15 cellular contexts compared by ENCODE assay signal in genomic region chr2:55162284-55163006, GRCh38.
DNase-seq lines count a peak whose midpoint lies in the region; ATAC-seq and TF ChIP-seq lines count a peak whose summit lies in the region.
"Had no signal": no experiment of that assay in that cellular context is flagged by ENCODE, and none has a peak within 500 bp of the region (broad histone marks: within the 10 kb centered on the region; RNA-seq: fewer than 3 reads in every experiment).

No MANE protein-coding gene starts in this region.

- H3K4me3 ChIP-seq in SK-N-SH (ENCODE audit: low read depth in 2 of 2, low read length in 1 of 2), result no peak overlapping the region
- no peak overlapping the region for H3K4me3 ChIP-seq in gastroesophageal sphincter
- H3K4me3 ChIP-seq in vagina, result no peak overlapping the region
- H3K4me3 ChIP-seq: SK-N-MC had no signal

- H2AFZ ChIP-seq in SK-N-SH (ENCODE audit: low read depth), result peak overlapping the region; percentile 78; the same call in 1 of the 2 replicates

- intact Hi-C loops in vagina (cut with DNase I), result loop anchor here (10.0 kb wide), 2 partner anchors 118 to 148 kb away; no protein-coding TSS in a partner anchor

- H3K4me2 ChIP-seq in SK-N-SH, result peak overlapping the region; percentile 52

- peaks cover 29 to 43% of the 10 kb centered on the region in 2 experiments for H3K4me1 ChIP-seq in SK-N-SH (ENCODE audit: control insufficient read depth in 1 of 2, insufficient read depth in 2 of 2, low read depth in 1 of 2, low read length in 1 of 2)
- peaks cover 8 to 90% (median 31%) of the 10 kb centered on the region in 3 donors for H3K4me1 ChIP-seq in gastroesophageal sphincter
- peaks cover 43% of the 10 kb centered on the region for H3K4me1 ChIP-seq in vagina

- no peaks in the 10 kb centered on the region for H3K9me2 ChIP-seq in SK-N-SH

- TF ChIP-seq RAD21 in SK-N-SH (IDR thresholded peaks at IDR 0.05; ENCODE audit: low read length), result no peak

- H3K9ac ChIP-seq in SK-N-SH, result peak overlapping the region; percentile 1; the same call in 1 of the 2 replicates

- ATAC-seq in SK-N-SH treated with all-trans-retinoic acid at 6 μM for 48 hours, result no peak
- ATAC-seq in gastroesophageal sphincter, result no peak
- ATAC-seq: activated T-helper 17 cell treated with anti-CD3 and anti-CD28 coated beads, Interleukin-2, amount 50 U/mL, for 72 hours; natural killer cell treated with Interleukin-12 subunit alpha and Interleukin-12 subunit beta and Interleukin-15 and Interleukin-18, amount 100 ng/mL, for 72 hours; stimulated activated naive B cell treated with anti-CD40 and anti-IgM and Interleukin-4, amounts not matched to agents 10 μg/mL and 1 μg/mL and 100 μg/mL, for 72 hours had no signal

- no peaks in the 10 kb centered on the region for H3K27me3 Mint-ChIP-seq in osteocyte (ENCODE audit: unreplicated experiment)
- H3K27me3 Mint-ChIP-seq: activated T-helper 17 cell treated with anti-CD3 and anti-CD28 coated beads, Interleukin-2, amount 50 U/mL, for 72 hours; CD4-positive, alpha-beta memory T cell; stimulated activated naive B cell treated with anti-CD40 and anti-IgM and Interleukin-4, amounts not matched to agents 10 μg/mL and 1 μg/mL and 100 μg/mL, for 72 hours had no signal

- H3K9me3 Mint-ChIP-seq in osteocyte (ENCODE audit: unreplicated experiment), result no peaks in the 10 kb centered on the region
- H3K9me3 Mint-ChIP-seq: activated T-helper 17 cell treated with anti-CD3 and anti-CD28 coated beads, Interleukin-2, amount 50 U/mL, for 72 hours; CD4-positive, alpha-beta memory T cell; natural killer cell treated with Interleukin-12 subunit alpha and Interleukin-12 subunit beta and Interleukin-15 and Interleukin-18, amount 100 ng/mL, for 72 hours; stimulated activated naive B cell treated with anti-CD40 and anti-IgM and Interleukin-4, amounts not matched to agents 10 μg/mL and 1 μg/mL and 100 μg/mL, for 72 hours had no signal

- H3F3A ChIP-seq in SK-N-SH (replicated peaks; ENCODE audit: insufficient read depth), result peaks cover 17% of the 10 kb centered on the region

- H4K20me1 ChIP-seq in SK-N-SH (ENCODE audit: insufficient read depth), result no peaks in the 10 kb centered on the region

- peak overlapping the region; percentile 79 to 94 for H3K27ac ChIP-seq in SK-N-SH (ENCODE audit: low read depth in 2 of 2, low read length in 1 of 2)
- H3K27ac ChIP-seq in gastroesophageal sphincter, result peak overlapping the region in 3 of 4 donors; percentile 61 to 69 (median 61)
- peak overlapping the region; percentile 59 for H3K27ac ChIP-seq in vagina
- H3K27ac ChIP-seq: SK-N-MC had no signal

- WGBS in SK-N-SH (ENCODE audit: low lambda C conversion rate), result 68% methylated on average over 11 of the region's 11 CpGs
- 72 to 90% methylated on average over 6 to 10 of the region's 11 CpGs for WGBS in gastroesophageal sphincter (ENCODE audit: low coverage in 1 of 2), 2 donors

- DNase-seq in SK-N-SH, result peak; percentile 57
- DNase-seq in osteocyte (ENCODE audit: extremely low spot score, unreplicated experiment), result peak; percentile 67
- no peak for DNase-seq in vagina (ENCODE audit: extremely low spot score in 2 of 2)
- DNase-seq in midbrain (lab: John Stamatoyannopoulos, UW), result no peak
- no peak for DNase-seq in NCI-H1436 treated with DMSO at 0.1 percent for 48 hours (lab: John Stamatoyannopoulos, UW)
- DNase-seq in GM19240 (ENCODE audit: insufficient read length, low spot score), result no peak
- DNase-seq: 8988T; activated CD8-positive, alpha-beta memory T cell treated with anti-CD3 and anti-CD28 coated beads for 24 hours; CD4-positive, alpha-beta memory T cell; stimulated activated naive B cell treated with anti-CD40 and anti-IgM and Interleukin-4, amounts not matched to agents 10 μg/mL and 1 μg/mL and 100 μg/mL, for 72 hours had no signal

- no peak for TF ChIP-seq POLR2A in gastroesophageal sphincter (IDR thresholded peaks at IDR 0.05)
- TF ChIP-seq POLR2A in vagina (IDR thresholded peaks at IDR 0.05), result no peak

- H3K9me3 ChIP-seq in SK-N-SH (no peaks in the 10 kb centered on the region), gastroesophageal sphincter (no peaks in the 10 kb centered on the region), vagina (no peaks in the 10 kb centered on the region)

- no peak overlapping the region for H3K4me3 Mint-ChIP-seq in osteocyte (ENCODE audit: unreplicated experiment)
- H3K4me3 Mint-ChIP-seq: activated T-helper 17 cell treated with anti-CD3 and anti-CD28 coated beads, Interleukin-2, amount 50 U/mL, for 72 hours; CD4-positive, alpha-beta memory T cell; natural killer cell treated with Interleukin-12 subunit alpha and Interleukin-12 subunit beta and Interleukin-15 and Interleukin-18, amount 100 ng/mL, for 72 hours; stimulated activated naive B cell treated with anti-CD40 and anti-IgM and Interleukin-4, amounts not matched to agents 10 μg/mL and 1 μg/mL and 100 μg/mL, for 72 hours had no signal

- CTCF ChIA-PET in SK-N-SH (lab: Yijun Ruan, JAX), result interaction anchor here (0.6 to 1.4 kb wide), 10 partner anchors 9 to 147 kb away, joined by 3 to 12 read pairs (median 3); no protein-coding TSS in a partner anchor

- peaks cover 11% of the 10 kb centered on the region for H3K79me2 ChIP-seq in SK-N-SH (ENCODE audit: insufficient read depth)

- peaks cover 52% of the 10 kb centered on the region for H3K4me1 Mint-ChIP-seq in osteocyte (ENCODE audit: unreplicated experiment)
- H3K4me1 Mint-ChIP-seq: activated T-helper 17 cell treated with anti-CD3 and anti-CD28 coated beads, Interleukin-2, amount 50 U/mL, for 72 hours had no signal

- no peaks in the 10 kb centered on the region for H3K27me3 ChIP-seq in SK-N-SH (ENCODE audit: insufficient read depth)
- H3K27me3 ChIP-seq in gastroesophageal sphincter, result no peaks in the 10 kb centered on the region
- H3K27me3 ChIP-seq in vagina, result no peaks in the 10 kb centered on the region

- POLR2A ChIA-PET in SK-N-SH (lab: Yijun Ruan, JAX), result interaction anchor here (1.3 to 1.5 kb wide), 2 partner anchors 112 to 114 kb away, joined by 3 to 5 read pairs; partner anchors contain the start of gene RTN4

- H3K36me3 ChIP-seq in SK-N-SH (replicated peaks in 1 of 2; ENCODE audit: control insufficient read depth in 1 of 2, insufficient read depth in 2 of 2, low read length in 1 of 2) (no peaks in the 10 kb centered on the region), gastroesophageal sphincter (no peaks in the 10 kb centered on the region), vagina (no peaks in the 10 kb centered on the region)

- TF ChIP-seq CTCF in SK-N-SH (IDR thresholded peaks at IDR 0.05) (no peak), gastroesophageal sphincter (IDR thresholded peaks at IDR 0.05) (no peak), osteocyte (IDR thresholded peaks at IDR 0.05) (no peak), vagina (IDR thresholded peaks at IDR 0.05) (no peak)

- H3K36me3 Mint-ChIP-seq in osteocyte (ENCODE audit: unreplicated experiment), result no peaks in the 10 kb centered on the region
- H3K36me3 Mint-ChIP-seq: CD4-positive, alpha-beta memory T cell; natural killer cell treated with Interleukin-12 subunit alpha and Interleukin-12 subunit beta and Interleukin-15 and Interleukin-18, amount 100 ng/mL, for 72 hours; stimulated activated naive B cell treated with anti-CD40 and anti-IgM and Interleukin-4, amounts not matched to agents 10 μg/mL and 1 μg/mL and 100 μg/mL, for 72 hours had no signal

- TF ChIP-seq EP300 in SK-N-SH (IDR thresholded peaks at IDR 0.05; ENCODE audit: borderline replicate concordance in 1 of 2, low read depth in 1 of 2, low read length in 1 of 2) (peak in 1 of 2 experiments; percentile 37; a peak in 2 of 4 replicates), gastroesophageal sphincter (IDR thresholded peaks at IDR 0.05) (no peak)

- peak overlapping the region; percentile 82 for H3K27ac Mint-ChIP-seq in osteocyte (ENCODE audit: unreplicated experiment)
- H3K27ac Mint-ChIP-seq: activated T-helper 17 cell treated with anti-CD3 and anti-CD28 coated beads, Interleukin-2, amount 50 U/mL, for 72 hours; natural killer cell treated with Interleukin-12 subunit alpha and Interleukin-12 subunit beta and Interleukin-15 and Interleukin-18, amount 100 ng/mL, for 72 hours; stimulated activated naive B cell treated with anti-CD40 and anti-IgM and Interleukin-4, amounts not matched to agents 10 μg/mL and 1 μg/mL and 100 μg/mL, for 72 hours had no signal

TF ChIP-seq in SK-N-SH, 30 proteins besides CTCF, POLR2A, EP300 and RAD21:
- peak; percentile 49 for TF ChIP-seq FOXJ3 (CRISPR knock-in tag; IDR thresholded peaks at IDR 0.05)
- TF ChIP-seq RFX5 (IDR thresholded peaks at IDR 0.05; ENCODE audit: low read length), result no peak
- TF ChIP-seq GATA2 (CRISPR knock-in tag; IDR thresholded peaks at IDR 0.05), result peak; percentile 86
- TF ChIP-seq CHD2 (IDR thresholded peaks at IDR 0.05; ENCODE audit: low read length, partially characterized antibody), result no peak
- TF ChIP-seq RCOR1 (IDR thresholded peaks at IDR 0.05; ENCODE audit: low read length), result peak; percentile 12; the same call in 1 of the 2 replicates
TF ChIP-seq in SK-N-SH: peak in this region for 3.

TF ChIP-seq in SK-N-SH treated with all-trans-retinoic acid at 6 μM for 48 hours, 23 proteins besides CTCF, POLR2A, EP300 and RAD21 (continues in another document):
- TF ChIP-seq CSRNP3 (CRISPR knock-in tag; IDR thresholded peaks at IDR 0.05), result no peak
- no peak for TF ChIP-seq TOX (CRISPR knock-in tag; IDR thresholded peaks at IDR 0.05; ENCODE audit: borderline replicate concordance)
- TF ChIP-seq OSR1 (CRISPR knock-in tag; IDR thresholded peaks at IDR 0.05), result no peak

Comparison
In these comparisons a context has a peak if more than half of its experiments do, and no peak if none do; other contexts are left out.
1. DNase-seq: peak in SK-N-SH (single experiment) and osteocyte (single experiment); none in vagina (0 of 2), midbrain (single experiment), NCI-H1436 treated with DMSO at 0.1 percent for 48 hours (single experiment) and GM19240 (single experiment).
2. Peak in every context shown above with its lines, with median percentiles within 50 percentile points of each other: H3K27ac ChIP-seq.